Comparison of ENCODE assay signal across 15 cellular contexts in the genomic region with DNA sequence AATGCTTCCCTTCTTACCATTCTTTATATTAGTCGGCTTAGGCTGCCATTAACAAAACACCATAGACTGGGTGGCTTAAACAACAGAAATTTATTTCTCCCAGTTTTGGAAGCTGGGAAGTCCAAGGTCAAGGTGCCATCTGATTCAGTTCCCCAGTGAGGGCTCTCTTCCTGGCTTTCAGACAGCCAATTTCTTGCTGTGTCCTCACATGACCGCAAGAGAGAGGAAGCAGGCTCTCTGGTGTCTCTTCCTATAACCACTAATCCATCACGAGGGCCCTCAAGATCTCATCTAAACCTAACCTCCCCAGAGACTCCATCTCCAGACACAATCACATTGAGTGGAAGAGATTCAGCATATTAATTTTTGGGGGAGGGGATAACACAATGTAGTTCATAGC.
DNase-seq lines count a peak whose midpoint lies in the region; ATAC-seq, FAIRE-seq and TF ChIP-seq lines count a peak whose summit lies in the region.
"Had no signal": no experiment of that assay in that cellular context is flagged by ENCODE, and none has a peak within 500 bp of the region (broad histone marks: within the 10 kb centered on the region; RNA-seq: fewer than 3 reads in every experiment).

No MANE protein-coding gene starts in this region.

- no peaks in the 10 kb centered on the region for H3K79me2 ChIP-seq in K562 (ENCODE audit: control insufficient read depth, insufficient read depth, low read length)

- TF ChIP-seq POLR2A in K562 (conservative IDR thresholded peaks at IDR 0.05) = no peak

- H3K27ac ChIP-seq in left ventricle myocardium inferior (replicated peaks) = peak overlapping the region; percentile 75
- H3K27ac ChIP-seq in K562 (ENCODE audit: extremely low read depth, low read depth, low read length) = no peak overlapping the region
- H3K27ac ChIP-seq in upper lobe of right lung = no peak overlapping the region
- H3K27ac ChIP-seq: esophagus muscularis mucosa, Peyer's patch, tibial artery had no signal

- peak; percentile 35 to 36; a peak in 3 of 4 replicates for TF ChIP-seq RAD21 in K562 (CRISPR knock-in tag; conservative IDR thresholded peaks at IDR 0.05 in 1 of 2, IDR thresholded peaks at IDR 0.05 in 1 of 2)

- WGBS in K562 (ENCODE audit: insufficient coverage, low coverage, missing lambda C conversion rate) = 0% methylated on average over 3 of the region's 3 CpGs

- H3K9me3 ChIP-seq in left ventricle myocardium inferior (replicated peaks) = no peaks in the 10 kb centered on the region
- H3K9me3 ChIP-seq in K562 (replicated peaks; ENCODE audit: control insufficient read depth, insufficient read depth, low read depth, low read length) = no peaks in the 10 kb centered on the region
- no peaks in the 10 kb centered on the region for H3K9me3 ChIP-seq in upper lobe of right lung
- H3K9me3 ChIP-seq: esophagus muscularis mucosa, Peyer's patch, tibial artery had no signal

- FAIRE-seq in K562 (lab: Jason Lieb, UNC) = no peak

- no peak overlapping the region for H3K4me2 ChIP-seq in K562 (ENCODE audit: insufficient read depth, low read length)

- in situ Hi-C loops in K562 (cut with MboI) = no loop called here

- no peaks in the 10 kb centered on the region for H4K20me1 ChIP-seq in K562 (replicated peaks; ENCODE audit: control insufficient read depth, insufficient read depth, low read length)

- TF ChIP-seq CTCF in left ventricle myocardium inferior (IDR thresholded peaks at IDR 0.05; ENCODE audit: borderline replicate concordance) = no peak
- no peak for TF ChIP-seq CTCF in K562 (IDR thresholded peaks at IDR 0.05 in 2 of 3, conservative IDR thresholded peaks at IDR 0.05 in 1 of 3; ENCODE audit: insufficient read depth in 2 of 3, low read depth in 1 of 3, low read length in 3 of 3)
- no peak for TF ChIP-seq CTCF in upper lobe of right lung (IDR thresholded peaks at IDR 0.05)

- CTCF ChIA-PET in K562 (lab: Yijun Ruan, JAX; ENCODE audit: low intra/inter-chr PET ratio) = no interaction called here

- no peaks in the 10 kb centered on the region for H3K27me3 ChIP-seq in left ventricle myocardium inferior (ENCODE audit: low read depth)
- no peaks in the 10 kb centered on the region for H3K27me3 ChIP-seq in K562 (ENCODE audit: control insufficient read depth in 2 of 2, insufficient read depth in 2 of 2, low read length in 2 of 2)
- no peaks in the 10 kb centered on the region for H3K27me3 ChIP-seq in upper lobe of right lung
- H3K27me3 ChIP-seq: esophagus muscularis mucosa, Peyer's patch, tibial artery had no signal

- BruUV-seq in K562 (replicated peaks; lab: Mats Ljungman, UMichigan) = no TSS peak

- H3K9me1 ChIP-seq in K562 (ENCODE audit: control insufficient read depth, insufficient read depth, low read length) = no peaks in the 10 kb centered on the region

- no peak overlapping the region for H3K4me3 ChIP-seq in left ventricle myocardium inferior
- no peak overlapping the region for H3K4me3 ChIP-seq in K562
- no peak overlapping the region for H3K4me3 ChIP-seq in upper lobe of right lung
- H3K4me3 ChIP-seq: esophagus muscularis mucosa, Peyer's patch, tibial artery had no signal

- no peak overlapping the region for H3K9ac ChIP-seq in K562 (ENCODE audit: insufficient read depth in 1 of 2, low read depth in 2 of 2, low read length in 2 of 2)

- H3K36me3 ChIP-seq in left ventricle myocardium inferior (no peaks in the 10 kb centered on the region), K562 (ENCODE audit: control insufficient read depth, insufficient read depth, low read length) (no peaks in the 10 kb centered on the region), upper lobe of right lung (no peaks in the 10 kb centered on the region)
- H3K36me3 ChIP-seq: esophagus muscularis mucosa, Peyer's patch, tibial artery had no signal

- peaks cover 35% of the 10 kb centered on the region for H3K4me1 ChIP-seq in left ventricle myocardium inferior
- H3K4me1 ChIP-seq in K562 (replicated peaks in 1 of 2; ENCODE audit: control insufficient read depth in 2 of 2, insufficient read depth in 2 of 2, low read length in 2 of 2) = no peaks in the 10 kb centered on the region; a peak in 1 of 5 replicates
- H3K4me1 ChIP-seq in upper lobe of right lung = peaks cover 12% of the 10 kb centered on the region
- H3K4me1 ChIP-seq: Peyer's patch, tibial artery had no signal

- ATAC-seq in Right ventricle myocardium inferior (no peak), K562 (peak; percentile 46; the same call in 1 of the 3 replicates), upper lobe of right lung (peak; percentile 83), HG03196 (IDR thresholded peaks at IDR 0.05; ENCODE audit: unreplicated experiment) (no peak), GM21528 (IDR thresholded peaks at IDR 0.05; ENCODE audit: low FRiP score, unreplicated experiment) (no peak)
- ATAC-seq: activated CD4-positive, alpha-beta T cell treated with anti-CD3 and anti-CD28 coated beads for 36 hours; stimulated activated effector memory CD8-positive, alpha-beta T cell treated with anti-CD3 and anti-CD28 coated beads, Interleukin-12 subunit alpha, Interleukin-12 subunit beta, amount 100 ng/mL, for 72 hours had no signal

- DNase-seq in left ventricle myocardium inferior (no peak), Right ventricle myocardium inferior (ENCODE audit: missing footprints) (no peak), NCI-H524 (lab: John Stamatoyannopoulos, UW) (peak; percentile 92 to 97), K562 (ENCODE audit: extremely low read depth in 1 of 4, low spot score in 3 of 4) (no peak), upper lobe of right lung (no peak), foreskin melanocyte (no peak)
- DNase-seq: activated CD4-positive, alpha-beta T cell treated with anti-CD3 and anti-CD28 coated beads for 36 hours; midbrain; NCI-H510A; Peyer's patch; tibial artery had no signal

- H2AFZ ChIP-seq in K562 (ENCODE audit: low read depth, low read length) = peak overlapping the region; percentile 54; the same call in 1 of the 2 replicates

- TF ChIP-seq EP300 in K562 (IDR thresholded peaks at IDR 0.05; ENCODE audit: low read length) = peak; percentile 12; the same call in 1 of the 2 replicates

- intact Hi-C loops in left ventricle myocardium inferior (cut with micrococcal nuclease) (no loop called here), Right ventricle myocardium inferior (cut with DNase I) (loop anchor here (10.0 kb wide), 2 partner anchors 134 to 166 kb away; no protein-coding TSS in a partner anchor), K562 (cut with micrococcal nuclease) (no loop called here), upper lobe of right lung (cut with DNase I) (no loop called here)

- POLR2A ChIA-PET in K562 (lab: Yijun Ruan, JAX) = interaction anchor here (0.6 to 4.0 kb wide), 3 partner anchors 14 to 279 kb away, joined by 3 to 15 read pairs (median 4); no protein-coding TSS in a partner anchor

TF ChIP-seq in K562, 482 proteins besides CTCF, POLR2A, EP300 and RAD21 (continues in another document):
- TF ChIP-seq HDAC1 (IDR thresholded peaks at IDR 0.05) (no peak), ETV1 (tag; conservative IDR thresholded peaks at IDR 0.05; ENCODE audit: low read depth) (peak; percentile 64), CXXC5 (CRISPR knock-in tag; IDR thresholded peaks at IDR 0.05) (peak; percentile 43), ELF1 (tag; IDR thresholded peaks at IDR 0.05) (peak; percentile 64), FOXJ2 (tag; IDR thresholded peaks at IDR 0.05) (0 out of 2 replicates have a peak, but pooled peaks have one; percentile 23), CTBP1 (IDR thresholded peaks at IDR 0.05; ENCODE audit: borderline replicate concordance) (peak; percentile 24; the same call in 1 of the 2 replicates), MTA1 (IDR thresholded peaks at IDR 0.05; ENCODE audit: borderline replicate concordance) (no peak), CBFB (CRISPR knock-in tag; IDR thresholded peaks at IDR 0.05) (no peak), ZNF766 (CRISPR knock-in tag; conservative IDR thresholded peaks at IDR 0.05) (0 out of 2 replicates have a peak, but pooled peaks have one; percentile 33), NR2C2 (CRISPR knock-in tag; IDR thresholded peaks at IDR 0.05) (no peak), NR2C2 (tag; IDR thresholded peaks at IDR 0.05) (peak; percentile 4; the same call in 1 of the 2 replicates), ZNF830 (CRISPR knock-in tag; IDR thresholded peaks at IDR 0.05) (no peak), TEAD1 (CRISPR knock-in tag; IDR thresholded peaks at IDR 0.05) (peak in 1 of 2 experiments; percentile 52; a peak in 1 of 4 replicates), MEIS2 (IDR thresholded peaks at IDR 0.05; ENCODE audit: partially characterized antibody) (peak; percentile 71), ZNF175 (CRISPR knock-in tag; IDR thresholded peaks at IDR 0.05; ENCODE audit: low read depth) (no peak), ELF2 (CRISPR knock-in tag; IDR thresholded peaks at IDR 0.05) (no peak), ARID2 (IDR thresholded peaks at IDR 0.05) (no peak)
- TF ChIP-seq, protein P1, sequence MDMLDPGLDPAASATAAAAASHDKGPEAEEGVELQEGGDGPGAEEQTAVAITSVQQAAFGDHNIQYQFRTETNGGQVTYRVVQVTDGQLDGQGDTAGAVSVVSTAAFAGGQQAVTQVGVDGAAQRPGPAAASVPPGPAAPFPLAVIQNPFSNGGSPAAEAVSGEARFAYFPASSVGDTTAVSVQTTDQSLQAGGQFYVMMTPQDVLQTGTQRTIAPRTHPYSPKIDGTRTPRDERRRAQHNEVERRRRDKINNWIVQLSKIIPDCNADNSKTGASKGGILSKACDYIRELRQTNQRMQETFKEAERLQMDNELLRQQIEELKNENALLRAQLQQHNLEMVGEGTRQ (CRISPR knock-in tag; IDR thresholded peaks at IDR 0.05) = 0 out of 2 replicates have a peak, but pooled peaks have one; percentile 9
- TF ChIP-seq, protein P2, sequence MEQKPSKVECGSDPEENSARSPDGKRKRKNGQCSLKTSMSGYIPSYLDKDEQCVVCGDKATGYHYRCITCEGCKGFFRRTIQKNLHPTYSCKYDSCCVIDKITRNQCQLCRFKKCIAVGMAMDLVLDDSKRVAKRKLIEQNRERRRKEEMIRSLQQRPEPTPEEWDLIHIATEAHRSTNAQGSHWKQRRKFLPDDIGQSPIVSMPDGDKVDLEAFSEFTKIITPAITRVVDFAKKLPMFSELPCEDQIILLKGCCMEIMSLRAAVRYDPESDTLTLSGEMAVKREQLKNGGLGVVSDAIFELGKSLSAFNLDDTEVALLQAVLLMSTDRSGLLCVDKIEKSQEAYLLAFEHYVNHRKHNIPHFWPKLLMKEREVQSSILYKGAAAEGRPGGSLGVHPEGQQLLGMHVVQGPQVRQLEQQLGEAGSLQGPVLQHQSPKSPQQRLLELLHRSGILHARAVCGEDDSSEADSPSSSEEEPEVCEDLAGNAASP (IDR thresholded peaks at IDR 0.05) = 0 out of 2 replicates have a peak, but pooled peaks have one; percentile 23

Comparison
In these comparisons a context has a peak if more than half of its experiments do, and no peak if none do; other contexts are left out.
1. DNase-seq: peak in NCI-H524 (2 of 2); none in left ventricle myocardium inferior (single experiment), Right ventricle myocardium inferior (single experiment), K562 (0 of 4), upper lobe of right lung (single experiment) and foreskin melanocyte (single experiment).
2. ATAC-seq: peak in K562 (single experiment) and upper lobe of right lung (single experiment); none in Right ventricle myocardium inferior (single experiment), HG03196 (single experiment) and GM21528 (single experiment).